In the genomic region with DNA sequence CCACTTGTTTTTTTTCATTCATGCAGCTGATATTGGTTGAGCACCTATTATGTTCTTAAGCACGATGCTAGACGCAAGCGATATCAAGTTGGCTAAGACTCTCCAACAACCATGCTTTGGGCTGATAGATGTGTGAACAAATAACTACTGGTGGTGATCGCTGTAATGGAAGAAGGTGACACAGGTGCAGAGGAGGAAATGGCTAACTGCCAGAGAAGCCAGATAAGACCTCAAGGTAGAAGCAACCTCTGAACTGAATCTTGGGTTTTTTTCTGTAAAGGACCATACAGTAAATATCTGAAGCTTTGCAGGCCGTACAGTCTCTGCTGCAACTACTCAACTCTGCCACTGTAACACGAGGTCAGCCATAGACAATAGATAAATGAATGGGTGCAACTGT, we compare ENCODE assay signal across 25 cellular contexts.
DNase-seq lines count a peak whose midpoint lies in the region; ATAC-seq, FAIRE-seq and TF ChIP-seq lines count a peak whose summit lies in the region.
"Had no signal": no experiment of that assay in that cellular context is flagged by ENCODE, and none has a peak within 500 bp of the region (broad histone marks: within the 10 kb centered on the region; RNA-seq: fewer than 3 reads in every experiment).

No MANE protein-coding gene starts in this region.

- no peak overlapping the region for H3K27ac ChIP-seq in endothelial cell of umbilical vein (ENCODE audit: insufficient read depth, low read depth, low read length)
- H3K27ac ChIP-seq in stomach: no peak overlapping the region
- H3K27ac ChIP-seq: BLaER1 treated with 17β-estradiol and CSF1 and Interleukin-3, amounts not matched to agents 10 nM and 100 nM; GM23248 had no signal

- no peak for DNase-seq in HTR-8/SVneo (ENCODE audit: insufficient read length, low spot score)
- DNase-seq in Jurkat, Clone E6-1 (ENCODE audit: low read depth, low spot score): peak; percentile 54
- DNase-seq in endothelial cell of umbilical vein (ENCODE audit: low read depth, low spot score): no peak
- DNase-seq in stomach: peak; percentile 34
- DNase-seq in effector CD4-positive, alpha-beta T cell: no peak
- DNase-seq in A172 (ENCODE audit: low spot score): no peak
- DNase-seq: ACHN; AML-193; BE2C; CD4-positive, alpha-beta T cell; CD8-positive, alpha-beta memory T cell; DMS 273 treated with DMSO at 0.1 percent for 48 hours; DMS79; EL; GDM1; GM23248; H7; HCEC 1CT had no signal

- no TSS peak for BruUV-seq in endothelial cell of umbilical vein (replicated peaks; lab: Mats Ljungman, UMichigan)

- no peak overlapping the region for H3K4me3 ChIP-seq in Jurkat, Clone E6-1 (ENCODE audit: low read length)
- H3K4me3 ChIP-seq in endothelial cell of umbilical vein (replicated peaks in 1 of 3; ENCODE audit: insufficient read depth in 1 of 3, low read depth in 1 of 3, low read length in 3 of 3): no peak overlapping the region
- no peak overlapping the region for H3K4me3 ChIP-seq in stomach
- H3K4me3 ChIP-seq: BLaER1 treated with 17β-estradiol and CSF1 and Interleukin-3, amounts not matched to agents 10 nM and 100 nM; GM12878; GM23248 had no signal

- FAIRE-seq in HTR-8/SVneo (lab: Jason Lieb, UNC) (peak; percentile 66), endothelial cell of umbilical vein (lab: Jason Lieb, UNC) (peak; percentile 18)
- FAIRE-seq: A204.1, D721Med, GM12878, GM19239, H1 had no signal

- POLR2A ChIA-PET in endothelial cell of umbilical vein (lab: Charles Lee): no interaction called here

- H3K9me3 ChIP-seq in endothelial cell of umbilical vein (replicated peaks; ENCODE audit: control insufficient read depth, insufficient read depth, low read length) (no peaks in the 10 kb centered on the region), stomach (no peaks in the 10 kb centered on the region)
- H3K9me3 ChIP-seq: BE2C had no signal

- no peaks in the 10 kb centered on the region for H3K9me1 ChIP-seq in endothelial cell of umbilical vein (replicated peaks; ENCODE audit: control insufficient read depth, extremely low read depth, insufficient read depth, low read length)

- no peaks in the 10 kb centered on the region for H3K79me2 ChIP-seq in endothelial cell of umbilical vein (ENCODE audit: control insufficient read depth, insufficient read depth, low read length)

- no peak overlapping the region for H3K9ac ChIP-seq in endothelial cell of umbilical vein (replicated peaks; ENCODE audit: extremely low read depth, insufficient read depth, low read length)
- H3K9ac ChIP-seq: BLaER1 treated with 17β-estradiol and CSF1 and Interleukin-3, amounts not matched to agents 10 nM and 100 nM; GM23248 had no signal

- no peak overlapping the region for H3K4me2 ChIP-seq in endothelial cell of umbilical vein (ENCODE audit: insufficient read depth, low read length)

- H3K4me1 ChIP-seq in endothelial cell of umbilical vein (ENCODE audit: control insufficient read depth, extremely low read depth, insufficient read depth, low read length) (no peaks in the 10 kb centered on the region), stomach (peaks cover 0 to 8% (median 0%) of the 10 kb centered on the region in 4 donors)
- H3K4me1 ChIP-seq: BE2C had no signal

- WGBS in stomach, 5 donors: 30 to 59% (median 45%) methylated on average over 6 of the region's 6 CpGs

- H3K36me3 ChIP-seq in endothelial cell of umbilical vein (ENCODE audit: control insufficient read depth in 2 of 2, extremely low read depth in 1 of 2, insufficient read depth in 2 of 2, low read length in 2 of 2) (no peaks in the 10 kb centered on the region), stomach (no peaks in the 10 kb centered on the region)
- H3K36me3 ChIP-seq: BE2C; BLaER1 treated with 17β-estradiol and CSF1 and Interleukin-3, amounts not matched to agents 10 nM and 100 nM had no signal

- intact Hi-C loops in endothelial cell of umbilical vein (cut with micrococcal nuclease) (no loop called here), stomach (cut with DNase I; ENCODE audit: low total_unique reads) (no loop called here)

- no peak for TF ChIP-seq CTCF in endothelial cell of umbilical vein (IDR thresholded peaks at IDR 0.05; ENCODE audit: extremely low read depth in 1 of 2, insufficient read depth in 1 of 2, low read depth in 1 of 2, low read length in 2 of 2)
- TF ChIP-seq CTCF in stomach (IDR thresholded peaks at IDR 0.05): no peak

- dilution Hi-C loops in endothelial cell of umbilical vein (cut with MboI; ENCODE audit: extremely low pct_ligation_motif_present, low sequenced_read_pairs): no loop called here

- no peak for TF ChIP-seq EP300 in stomach (IDR thresholded peaks at IDR 0.05)

- ATAC-seq in HG02588 (IDR thresholded peaks at IDR 0.05; ENCODE audit: unreplicated experiment): no peak
- ATAC-seq: GM12878 had no signal

- CTCF ChIA-PET in endothelial cell of umbilical vein (lab: Charles Lee): interaction anchor here (2.1 to 2.8 kb wide), 2 partner anchors 20 to 44 kb away, joined by 6 to 16 read pairs; no protein-coding TSS in a partner anchor

- no peak overlapping the region for H2AFZ ChIP-seq in endothelial cell of umbilical vein (ENCODE audit: low read depth, low read length)
- H2AFZ ChIP-seq: GM23248 had no signal

- TF ChIP-seq POLR2A in endothelial cell of umbilical vein (IDR thresholded peaks at IDR 0.05; ENCODE audit: low read depth, low read length): no peak
- TF ChIP-seq POLR2A in stomach (IDR thresholded peaks at IDR 0.05): no peak

- peaks cover 0 to 2% of the 10 kb centered on the region in 2 experiments for H3K27me3 ChIP-seq in endothelial cell of umbilical vein (ENCODE audit: control insufficient read depth in 2 of 2, insufficient read depth in 2 of 2, low read length in 2 of 2)
- H3K27me3 ChIP-seq in stomach: no peaks in the 10 kb centered on the region
- H3K27me3 ChIP-seq: BLaER1 treated with 17β-estradiol and CSF1 and Interleukin-3, amounts not matched to agents 10 nM and 100 nM had no signal

- no peaks in the 10 kb centered on the region for H4K20me1 ChIP-seq in endothelial cell of umbilical vein (replicated peaks; ENCODE audit: control insufficient read depth, extremely low read depth, insufficient read depth, low read length)
- H4K20me1 ChIP-seq: BLaER1 treated with 17β-estradiol and CSF1 and Interleukin-3, amounts not matched to agents 10 nM and 100 nM had no signal

TF ChIP-seq in endothelial cell of umbilical vein, 7 proteins besides CTCF, POLR2A, EP300 and RAD21:
- TF ChIP-seq FOS (IDR thresholded peaks at IDR 0.05; ENCODE audit: borderline replicate concordance, insufficient read depth, low read length) (no peak), MAX (IDR thresholded peaks at IDR 0.05; ENCODE audit: insufficient read depth, insufficient read length) (no peak), GATA2 (IDR thresholded peaks at IDR 0.05; ENCODE audit: insufficient read depth, insufficient read length, low read depth, low read length) (no peak), MYC (IDR thresholded peaks at IDR 0.05; ENCODE audit: low read depth, low read length) (no peak), EZH2 (IDR thresholded peaks at IDR 0.05; ENCODE audit: borderline replicate concordance, low read depth, low read length, severe bottlenecking) (no peak), POLR2AphosphoS5 (IDR thresholded peaks at IDR 0.05; ENCODE audit: insufficient read depth, low read depth, low read length) (no peak), JUN (IDR thresholded peaks at IDR 0.05; ENCODE audit: borderline replicate concordance, insufficient read depth, insufficient read length, low read depth) (no peak)

Comparison
In these comparisons a context has a peak if more than half of its experiments do, and no peak if none do; other contexts are left out.
1. DNase-seq: peak in Jurkat, Clone E6-1 (single experiment) and stomach (single experiment); none in HTR-8/SVneo (single experiment), endothelial cell of umbilical vein (single experiment), effector CD4-positive, alpha-beta T cell (single experiment) and A172 (single experiment).